In genomic region chr2:105774781-105775337, GRCh38 we compare ENCODE assay signal across 16 cellular contexts. TPM values are rescaled to one million over a fixed set of nuclear protein-coding genes. Genes with fewer than 3 reads are reported as not detected.
DNase-seq lines count a peak whose midpoint lies in the region; ATAC-seq and TF ChIP-seq lines count a peak whose summit lies in the region.
"Had no signal": no experiment of that assay in that cellular context is flagged by ENCODE, and none has a peak within 500 bp of the region (broad histone marks: within the 10 kb centered on the region; RNA-seq: fewer than 3 reads in every experiment).

No MANE protein-coding gene starts in this region.

- WGBS in stomach, 5 donors = 73 to 81% (median 78%) methylated on average over 4 of the region's 4 CpGs

- TF ChIP-seq POLR2A in stomach (IDR thresholded peaks at IDR 0.05) = no peak

- no peaks in the 10 kb centered on the region for H3K27me3 Mint-ChIP-seq in T-helper 1 cell treated with Interleukin-12 subunit alpha and Interleukin-12 subunit beta and Interleukin-4 antibody, amounts not matched to agents 30 μg/mL and 1 μg/mL, for 36 hours (ENCODE audit: low read depth)
- no peaks in the 10 kb centered on the region for H3K27me3 Mint-ChIP-seq in CD8-positive, alpha-beta memory T cell
- no peaks in the 10 kb centered on the region for H3K27me3 Mint-ChIP-seq in activated T-helper 1 cell treated with anti-CD3 and anti-CD28 coated beads, Interleukin-12 subunit alpha, Interleukin-12 subunit beta, Interleukin-2, Interleukin-4 antibody, amounts not matched to agents 30 ng/mL and 10 ng/mL and 1 ng/mL, durations not matched to agents 14 hours and 24 hours and 36 hours (ENCODE audit: insufficient read depth)
- H3K27me3 Mint-ChIP-seq in natural killer cell treated with Interleukin-12 subunit alpha and Interleukin-12 subunit beta and Interleukin-15 and Interleukin-18, amount 100 ng/mL, for 72 hours = no peaks in the 10 kb centered on the region

- H3K9me3 ChIP-seq in CD8-positive, alpha-beta memory T cell (ENCODE audit: low read length) = no peaks in the 10 kb centered on the region
- no peaks in the 10 kb centered on the region for H3K9me3 ChIP-seq in stomach

- no peaks in the 10 kb centered on the region for H3K27me3 ChIP-seq in CD8-positive, alpha-beta memory T cell (ENCODE audit: insufficient read depth, low read length, poor library complexity, severe bottlenecking)
- H3K27me3 ChIP-seq in stomach = no peaks in the 10 kb centered on the region
- H3K27me3 ChIP-seq: hepatocyte had no signal

- peaks cover 6% of the 10 kb centered on the region for H3K36me3 ChIP-seq in CD8-positive, alpha-beta memory T cell (ENCODE audit: insufficient read depth, low read length)
- H3K36me3 ChIP-seq in stomach = peaks cover 0 to 6% (median 3%) of the 10 kb centered on the region in 4 donors

- H3K27ac ChIP-seq in CD8-positive, alpha-beta memory T cell (ENCODE audit: low read depth, low read length) = no peak overlapping the region
- H3K27ac ChIP-seq in stomach = peak overlapping the region in 1 of 5 donors; percentile 5
- H3K27ac ChIP-seq: hepatocyte had no signal

- CTCF ChIA-PET in CD8-positive, alpha-beta memory T cell (lab: Charles Lee) = interaction anchor here (0.8 to 5.2 kb wide), 2 partner anchors 14 to 199 kb away, joined by 3 to 19 read pairs; no protein-coding TSS in a partner anchor

- intact Hi-C loops in activated T-helper 1 cell treated with anti-CD3 and anti-CD28 coated beads, Interleukin-12 subunit alpha, Interleukin-12 subunit beta, Interleukin-2, Interleukin-4 antibody, amounts not matched to agents 30 ng/mL and 10 ng/mL and 1 ng/mL, durations not matched to agents 14 hours and 24 hours and 36 hours (cut with micrococcal nuclease) = no loop called here
- intact Hi-C loops in stomach (cut with DNase I; ENCODE audit: low total_unique reads) = no loop called here

- ATAC-seq in natural killer cell treated with Interleukin-12 subunit alpha and Interleukin-12 subunit beta and Interleukin-15 and Interleukin-18, amount 100 ng/mL, for 72 hours = no peak
- no peak for ATAC-seq in HG03442 (IDR thresholded peaks at IDR 0.05; ENCODE audit: unreplicated experiment)

- H3K4me1 ChIP-seq in CD8-positive, alpha-beta memory T cell (ENCODE audit: insufficient read depth, low read length) = peaks cover 96% of the 10 kb centered on the region
- peaks cover 38 to 91% (median 60%) of the 10 kb centered on the region in 4 donors for H3K4me1 ChIP-seq in stomach

- DNase-seq in T-helper 1 cell (no peak), stomach (no peak), cerebellum (ENCODE audit: low spot score) (no peak)
- DNase-seq in CD8-positive, alpha-beta memory T cell = no peak
- DNase-seq in activated T-helper 1 cell treated with anti-CD3 and anti-CD28 coated beads, Interleukin-12 subunit alpha, Interleukin-12 subunit beta, Interleukin-2, Interleukin-4 antibody, amounts not matched to agents 30 ng/mL and 10 ng/mL and 1 ng/mL, durations not matched to agents 14 hours and 24 hours and 36 hours (ENCODE audit: low spot score) = no peak
- DNase-seq in natural killer cell treated with Interleukin-12 subunit alpha and Interleukin-12 subunit beta and Interleukin-15 and Interleukin-18, amount 100 ng/mL, for 72 hours (ENCODE audit: low spot score) = no peak
- DNase-seq: HCEC 1CT, Karpas-422, kidney glomerular epithelial cell, NCI-H1436 treated with DMSO at 0.1 percent for 48 hours, NCI-H226, Right ventricle myocardium superior, T1000 had no signal

- H3K4me1 Mint-ChIP-seq in T-helper 1 cell treated with Interleukin-12 subunit alpha and Interleukin-12 subunit beta and Interleukin-4 antibody, amounts not matched to agents 30 μg/mL and 1 μg/mL, for 36 hours (ENCODE audit: low read depth) = peaks cover 72% of the 10 kb centered on the region
- peaks cover 86 to 95% (median 90%) of the 10 kb centered on the region in 3 donors for H3K4me1 Mint-ChIP-seq in CD8-positive, alpha-beta memory T cell
- H3K4me1 Mint-ChIP-seq in activated T-helper 1 cell treated with anti-CD3 and anti-CD28 coated beads, Interleukin-12 subunit alpha, Interleukin-12 subunit beta, Interleukin-2, Interleukin-4 antibody, amounts not matched to agents 30 ng/mL and 10 ng/mL and 1 ng/mL, durations not matched to agents 14 hours and 24 hours and 36 hours (ENCODE audit: low read depth) = peaks cover 88% of the 10 kb centered on the region
- H3K4me1 Mint-ChIP-seq in natural killer cell treated with Interleukin-12 subunit alpha and Interleukin-12 subunit beta and Interleukin-15 and Interleukin-18, amount 100 ng/mL, for 72 hours (ENCODE audit: low read depth in 2 of 2) = peaks cover 68 to 71% of the 10 kb centered on the region in 2 donors

- TF ChIP-seq CTCF in stomach (IDR thresholded peaks at IDR 0.05) = no peak

- POLR2A ChIA-PET in CD8-positive, alpha-beta memory T cell (lab: Charles Lee) = interaction anchor here (0.9 to 2.0 kb wide), 3 partner anchors 19 to 28 kb away, joined by 3 to 6 read pairs (median 5); no protein-coding TSS in a partner anchor

- no peaks in the 10 kb centered on the region for H3K9me3 Mint-ChIP-seq in T-helper 1 cell treated with Interleukin-12 subunit alpha and Interleukin-12 subunit beta and Interleukin-4 antibody, amounts not matched to agents 30 μg/mL and 1 μg/mL, for 36 hours
- H3K9me3 Mint-ChIP-seq in CD8-positive, alpha-beta memory T cell = no peaks in the 10 kb centered on the region
- no peaks in the 10 kb centered on the region for H3K9me3 Mint-ChIP-seq in activated T-helper 1 cell treated with anti-CD3 and anti-CD28 coated beads, Interleukin-12 subunit alpha, Interleukin-12 subunit beta, Interleukin-2, Interleukin-4 antibody, amounts not matched to agents 30 ng/mL and 10 ng/mL and 1 ng/mL, durations not matched to agents 14 hours and 24 hours and 36 hours
- H3K9me3 Mint-ChIP-seq in natural killer cell treated with Interleukin-12 subunit alpha and Interleukin-12 subunit beta and Interleukin-15 and Interleukin-18, amount 100 ng/mL, for 72 hours = no peaks in the 10 kb centered on the region

- no peak for TF ChIP-seq EP300 in stomach (IDR thresholded peaks at IDR 0.05)

- peak overlapping the region; percentile 30 for H3K4me3 Mint-ChIP-seq in T-helper 1 cell treated with Interleukin-12 subunit alpha and Interleukin-12 subunit beta and Interleukin-4 antibody, amounts not matched to agents 30 μg/mL and 1 μg/mL, for 36 hours
- peak overlapping the region; percentile 43 to 88 (median 81) for H3K4me3 Mint-ChIP-seq in CD8-positive, alpha-beta memory T cell
- peak overlapping the region; percentile 45 for H3K4me3 Mint-ChIP-seq in activated T-helper 1 cell treated with anti-CD3 and anti-CD28 coated beads, Interleukin-12 subunit alpha, Interleukin-12 subunit beta, Interleukin-2, Interleukin-4 antibody, amounts not matched to agents 30 ng/mL and 10 ng/mL and 1 ng/mL, durations not matched to agents 14 hours and 24 hours and 36 hours
- peak overlapping the region; percentile 78 for H3K4me3 Mint-ChIP-seq in natural killer cell treated with Interleukin-12 subunit alpha and Interleukin-12 subunit beta and Interleukin-15 and Interleukin-18, amount 100 ng/mL, for 72 hours

- peaks cover 19% of the 10 kb centered on the region for H3K36me3 Mint-ChIP-seq in T-helper 1 cell treated with Interleukin-12 subunit alpha and Interleukin-12 subunit beta and Interleukin-4 antibody, amounts not matched to agents 30 μg/mL and 1 μg/mL, for 36 hours (ENCODE audit: low read depth)
- H3K36me3 Mint-ChIP-seq in CD8-positive, alpha-beta memory T cell = peaks cover 0 to 26% (median 5%) of the 10 kb centered on the region in 3 donors
- H3K36me3 Mint-ChIP-seq in activated T-helper 1 cell treated with anti-CD3 and anti-CD28 coated beads, Interleukin-12 subunit alpha, Interleukin-12 subunit beta, Interleukin-2, Interleukin-4 antibody, amounts not matched to agents 30 ng/mL and 10 ng/mL and 1 ng/mL, durations not matched to agents 14 hours and 24 hours and 36 hours (ENCODE audit: low read depth) = peaks cover 24% of the 10 kb centered on the region
- H3K36me3 Mint-ChIP-seq in natural killer cell treated with Interleukin-12 subunit alpha and Interleukin-12 subunit beta and Interleukin-15 and Interleukin-18, amount 100 ng/mL, for 72 hours = no peaks in the 10 kb centered on the region

- H3K27ac Mint-ChIP-seq in T-helper 1 cell treated with Interleukin-12 subunit alpha and Interleukin-12 subunit beta and Interleukin-4 antibody, amounts not matched to agents 30 μg/mL and 1 μg/mL, for 36 hours = peak overlapping the region; percentile 85
- peak overlapping the region; percentile 87 to 100 (median 96) for H3K27ac Mint-ChIP-seq in CD8-positive, alpha-beta memory T cell
- peak overlapping the region; percentile 88 for H3K27ac Mint-ChIP-seq in activated T-helper 1 cell treated with anti-CD3 and anti-CD28 coated beads, Interleukin-12 subunit alpha, Interleukin-12 subunit beta, Interleukin-2, Interleukin-4 antibody, amounts not matched to agents 30 ng/mL and 10 ng/mL and 1 ng/mL, durations not matched to agents 14 hours and 24 hours and 36 hours
- peak overlapping the region; percentile 90 to 92 for H3K27ac Mint-ChIP-seq in natural killer cell treated with Interleukin-12 subunit alpha and Interleukin-12 subunit beta and Interleukin-15 and Interleukin-18, amount 100 ng/mL, for 72 hours

- no peak overlapping the region for H3K4me3 ChIP-seq in CD8-positive, alpha-beta memory T cell (ENCODE audit: low read length)
- no peak overlapping the region for H3K4me3 ChIP-seq in stomach
- H3K4me3 ChIP-seq: hepatocyte had no signal

RNA-seq across cellular contexts. Expression of gene NCK2, which starts 30.1 kb away (rescaled TPM):
- total RNA-seq in CD8-positive, alpha-beta memory T cell = 10 to 100 TPM; 72.4 to 76.1 TPM
- polyA plus RNA-seq in CD8-positive, alpha-beta memory T cell = 77.9 TPM
- 79.9 and 86.8 TPM in 2 replicates for total RNA-seq in activated T-helper 1 cell treated with anti-CD3 and anti-CD28 coated beads, Interleukin-12 subunit alpha, Interleukin-12 subunit beta, Interleukin-2, Interleukin-4 antibody, amounts not matched to agents 30 ng/mL and 10 ng/mL and 1 ng/mL, durations not matched to agents 14 hours and 24 hours and 36 hours
- 10 to 100 TPM; 44.7 to 47.4 TPM for total RNA-seq in natural killer cell treated with Interleukin-12 subunit alpha and Interleukin-12 subunit beta and Interleukin-15 and Interleukin-18, amount 100 ng/mL, for 72 hours
- total RNA-seq in stomach (10 to 100 TPM; 27.0 to 88.9 (median 40.3) TPM), cerebellum (38.6 TPM)
- polyA plus RNA-seq in stomach = 10 to 100 TPM; 23.1 to 61.6 (median 45.5) TPM

Comparison
In these comparisons a context has a peak if more than half of its experiments do, and no peak if none do; other contexts are left out.
1. H3K4me3 Mint-ChIP-seq: peak in every context shown above with its lines; median percentile 81 in CD8-positive, alpha-beta memory T cell; 78 in natural killer cell treated with Interleukin-12 subunit alpha and Interleukin-12 subunit beta and Interleukin-15 and Interleukin-18, amount 100 ng/mL, for 72 hours; 45 in activated T-helper 1 cell treated with anti-CD3 and anti-CD28 coated beads, Interleukin-12 subunit alpha, Interleukin-12 subunit beta, Interleukin-2, Interleukin-4 antibody, amounts not matched to agents 30 ng/mL and 10 ng/mL and 1 ng/mL, durations not matched to agents 14 hours and 24 hours and 36 hours; 30 in T-helper 1 cell treated with Interleukin-12 subunit alpha and Interleukin-12 subunit beta and Interleukin-4 antibody, amounts not matched to agents 30 μg/mL and 1 μg/mL, for 36 hours.